Comparison of ENCODE assay signal across 8 cellular contexts in genomic region chr9:125632321-125633115, GRCh38.
DNase-seq lines count a peak whose midpoint lies in the region; ATAC-seq and TF ChIP-seq lines count a peak whose summit lies in the region.

No MANE protein-coding gene starts in this region.

- intact Hi-C loops in activated CD8-positive, alpha-beta T cell treated with anti-CD3 and anti-CD28 coated beads for 36 hours (cut with micrococcal nuclease), result loop anchor here (2.0 to 10.0 kb wide), 2 partner anchors 18 to 192 kb away; no protein-coding TSS in a partner anchor

- ATAC-seq in GM18517 (IDR thresholded peaks at IDR 0.05; ENCODE audit: unreplicated experiment) (peak; percentile 62), HG02840 (IDR thresholded peaks at IDR 0.05; ENCODE audit: low FRiP score, unreplicated experiment) (peak; percentile 50)
- ATAC-seq in activated CD8-positive, alpha-beta T cell treated with anti-CD3 and anti-CD28 coated beads for 36 hours, result peak; percentile 78

- no peak for TF ChIP-seq POLR2A in NB4 (IDR thresholded peaks at IDR 0.05; ENCODE audit: extremely low read depth, insufficient read length)

- CTCF ChIA-PET in activated CD8-positive, alpha-beta T cell treated with anti-CD3 and anti-CD28 coated beads for 36 hours (lab: Charles Lee), result interaction anchor here (1.0 to 3.1 kb wide), 6 partner anchors 13 to 74 kb away, joined by 3 to 18 read pairs (median 4); no protein-coding TSS in a partner anchor

- H3K4me1 Mint-ChIP-seq in activated CD8-positive, alpha-beta T cell treated with anti-CD3 and anti-CD28 coated beads for 36 hours (ENCODE audit: low read depth), result peaks cover 75% of the 10 kb centered on the region

- H3K27me3 Mint-ChIP-seq in activated CD8-positive, alpha-beta T cell treated with anti-CD3 and anti-CD28 coated beads for 36 hours, result no peaks in the 10 kb centered on the region

- peak overlapping the region; percentile 63 for H3K27ac Mint-ChIP-seq in activated CD8-positive, alpha-beta T cell treated with anti-CD3 and anti-CD28 coated beads for 36 hours

- H3K4me3 Mint-ChIP-seq in activated CD8-positive, alpha-beta T cell treated with anti-CD3 and anti-CD28 coated beads for 36 hours, result no peak overlapping the region

- TF ChIP-seq CTCF in NB4 (IDR thresholded peaks at IDR 0.05; ENCODE audit: low read depth, low read length), result no peak
- no peak for TF ChIP-seq CTCF in activated CD8-positive, alpha-beta T cell treated with anti-CD3 and anti-CD28 coated beads for 36 hours (IDR thresholded peaks at IDR 0.05)

- DNase-seq in AML-193 (lab: John Stamatoyannopoulos, UW) (peak; percentile 77 to 86), NB4 (ENCODE audit: low read depth) (peak; percentile 87), mucosa of gallbladder (ENCODE audit: low spot score) (peak; percentile 42), NCI-H524 (lab: John Stamatoyannopoulos, UW) (no peak), occipital lobe (lab: John Stamatoyannopoulos, UW) (no peak)
- DNase-seq in activated CD8-positive, alpha-beta T cell treated with anti-CD3 and anti-CD28 coated beads for 36 hours, result peak; percentile 78

- peaks cover 15% of the 10 kb centered on the region for H3K36me3 Mint-ChIP-seq in activated CD8-positive, alpha-beta T cell treated with anti-CD3 and anti-CD28 coated beads for 36 hours (ENCODE audit: low read depth)

- peak overlapping the region; percentile 13 for H3K4me3 ChIP-seq in NB4 (ENCODE audit: low read depth, low read length)

- H3K9me3 Mint-ChIP-seq in activated CD8-positive, alpha-beta T cell treated with anti-CD3 and anti-CD28 coated beads for 36 hours, result peaks cover 2% of the 10 kb centered on the region

- POLR2A ChIA-PET in activated CD8-positive, alpha-beta T cell treated with anti-CD3 and anti-CD28 coated beads for 36 hours (lab: Charles Lee), result interaction anchor here (0.6 to 2.6 kb wide), 5 partner anchors 9 to 126 kb away, joined by 3 to 8 read pairs (median 3); no protein-coding TSS in a partner anchor

Comparison
In these comparisons a context has a peak if more than half of its experiments do, and no peak if none do; other contexts are left out.
1. DNase-seq: peak in AML-193 (2 of 2), NB4 (single experiment), activated CD8-positive, alpha-beta T cell treated with anti-CD3 and anti-CD28 coated beads for 36 hours (single experiment) and mucosa of gallbladder (single experiment); none in NCI-H524 (0 of 2) and occipital lobe (single experiment).
2. Peak in every context shown above with its lines, with median percentiles within 50 percentile points of each other: ATAC-seq.